20 cellular contexts compared by ENCODE assay signal in genomic region chr1:7587108-7587507, GRCh38.
DNase-seq lines count a peak whose midpoint lies in the region; ATAC-seq and TF ChIP-seq lines count a peak whose summit lies in the region.
"Had no signal": no experiment of that assay in that cellular context is flagged by ENCODE, and none has a peak within 500 bp of the region (broad histone marks: within the 10 kb centered on the region; RNA-seq: fewer than 3 reads in every experiment).

No MANE protein-coding gene starts in this region.

- H3K4me3 ChIP-seq in BE2C (ENCODE audit: low read depth, low read length) (no peak overlapping the region), left lung (no peak overlapping the region), spleen (no peak overlapping the region)
- H3K4me3 ChIP-seq: A549 had no signal

- WGBS in spleen, 5 donors = 92 to 95% (median 94%) methylated on average over 14 of the region's 14 CpGs

- TF ChIP-seq POLR2A in spleen (IDR thresholded peaks at IDR 0.05) = no peak

- no peaks in the 10 kb centered on the region for H3K36me3 ChIP-seq in BE2C
- no peaks in the 10 kb centered on the region for H3K36me3 ChIP-seq in left lung
- H3K36me3 ChIP-seq in spleen = no peaks in the 10 kb centered on the region

- intact Hi-C loops in left lung (cut with DNase I) = no loop called here
- intact Hi-C loops in spleen (cut with DNase I; ENCODE audit: low total_unique reads) = no loop called here

- H3K27ac ChIP-seq in left lung (no peak overlapping the region), spleen (no peak overlapping the region)
- H3K27ac ChIP-seq: A549 had no signal

- H3K4me1 ChIP-seq in BE2C (peaks cover 54% of the 10 kb centered on the region), left lung (no peaks in the 10 kb centered on the region), spleen (peaks cover 0 to 8% (median 0%) of the 10 kb centered on the region in 6 donors)
- H3K4me1 ChIP-seq: A549, Caco-2 had no signal

- TF ChIP-seq CTCF in BE2C (IDR thresholded peaks at IDR 0.05; ENCODE audit: low read depth, low read length) = no peak
- no peak for TF ChIP-seq CTCF in left lung (IDR thresholded peaks at IDR 0.05)
- TF ChIP-seq CTCF in spleen (IDR thresholded peaks at IDR 0.05 in 8 of 11, conservative IDR thresholded peaks at IDR 0.05 in 3 of 11) = no peak

- DNase-seq in BE2C (peak; percentile 58), NCI-H2227 treated with DMSO at 0.1 percent for 48 hours (lab: John Stamatoyannopoulos, UW) (peak; percentile 66), left lung (peak; percentile 6 to 26), spleen (peak; percentile 33), NCI-H446 treated with DMSO at 0.1 percent for 48 hours (lab: John Stamatoyannopoulos, UW) (no peak)
- DNase-seq: CD4-positive, alpha-beta memory T cell; DMS 273 treated with DMSO at 0.1 percent for 48 hours; DMS79 treated with DMSO at 0.1 percent for 48 hours; GOT3; Karpas-422; MV-4-11; NCI-H1105 treated with DMSO at 0.1 percent for 48 hours; NCI-H2029 treated with DMSO at 0.1 percent for 48 hours; NK-92 treated with Interleukin-12 subunit alpha and Interleukin-12 subunit beta, amount 100 ng/mL, for 24 hours; SIG-M5 had no signal

- H3K27me3 ChIP-seq in BE2C (no peaks in the 10 kb centered on the region), left lung (no peaks in the 10 kb centered on the region), spleen (replicated peaks in 1 of 7) (peaks cover 0 to 24% (median 0%) of the 10 kb centered on the region in 7 donors)

- H3K9me3 ChIP-seq in BE2C (no peaks in the 10 kb centered on the region), left lung (no peaks in the 10 kb centered on the region), spleen (no peaks in the 10 kb centered on the region)
- H3K9me3 ChIP-seq: A549, Caco-2 had no signal

- no peak for ATAC-seq in left lung
- ATAC-seq in HG02571 (IDR thresholded peaks at IDR 0.05; ENCODE audit: unreplicated experiment) = no peak
- ATAC-seq in GM18870 (IDR thresholded peaks at IDR 0.05; ENCODE audit: unreplicated experiment) = no peak
- ATAC-seq: A549, HCT116 had no signal
